In genomic region chr4:7436256-7436655, GRCh38 we compare ENCODE assay signal across 1 cellular context.
TF ChIP-seq lines count a peak whose summit lies in the region.

No MANE protein-coding gene starts in this region.

TF ChIP-seq in H1, 55 proteins besides CTCF, POLR2A, EP300 and RAD21:
- TF ChIP-seq KDM1A (IDR thresholded peaks at IDR 0.05; ENCODE audit: borderline replicate concordance, low read length) (no peak), CBX8 (IDR thresholded peaks at IDR 0.05; ENCODE audit: borderline replicate concordance, low read depth, low read length) (no peak), ATF3 (IDR thresholded peaks at IDR 0.05; ENCODE audit: insufficient read depth, low read depth, low read length) (no peak), SP4 (IDR thresholded peaks at IDR 0.05; ENCODE audit: low read length) (no peak), SP2 (IDR thresholded peaks at IDR 0.05; ENCODE audit: low read length) (no peak), CREB1 (IDR thresholded peaks at IDR 0.05) (no peak)
